ENCODE assay signal across 26 cellular contexts in the genomic region with DNA sequence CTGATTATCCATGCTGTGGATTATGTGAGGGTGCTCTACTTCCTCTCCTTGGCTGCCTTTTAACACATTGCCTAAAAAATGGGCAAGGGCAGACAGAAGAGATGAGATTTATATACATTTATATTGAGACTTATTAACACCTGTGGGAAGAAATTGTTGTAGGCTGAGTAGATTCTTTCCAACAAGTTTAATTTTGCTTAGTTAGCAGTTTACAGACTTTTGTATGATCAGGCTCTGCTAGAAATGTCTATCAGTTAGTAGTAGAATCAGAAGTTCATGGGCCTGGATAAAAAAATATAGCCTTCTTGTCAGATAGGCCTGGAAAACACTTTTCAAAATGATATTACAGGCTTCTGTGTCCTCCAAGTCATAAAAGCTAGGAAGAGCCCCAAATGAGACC.
"Had no signal": no experiment of that assay in that cellular context is flagged by ENCODE, and none has a peak within 500 bp of the region (broad histone marks: within the 10 kb centered on the region; RNA-seq: fewer than 3 reads in every experiment).

No MANE protein-coding gene starts in this region.

- H3K4me3 ChIP-seq: neural progenitor cell, ovary, psoas muscle, sigmoid colon, stomach, thoracic aorta, thyroid gland, tibial nerve, upper lobe of left lung, vagina had no signal

- ATAC-seq: naive thymus-derived CD4-positive, alpha-beta T cell; natural killer cell; psoas muscle; right cardiac atrium; stimulated activated effector memory CD8-positive, alpha-beta T cell treated with anti-CD3 and anti-CD28 coated beads, Interleukin-12 subunit alpha, Interleukin-12 subunit beta, amount 100 ng/mL, for 72 hours; stimulated activated naive B cell treated with anti-CD40 and anti-IgM and Interleukin-4, amounts not matched to agents 10 μg/mL and 1 μg/mL and 100 μg/mL, for 72 hours had no signal

- H3K27ac ChIP-seq: neural progenitor cell, ovary, parathyroid adenoma, psoas muscle, sigmoid colon, stomach, thoracic aorta, thyroid gland, tibial nerve, upper lobe of left lung, vagina had no signal

- H3K79me2 ChIP-seq: parathyroid adenoma had no signal

- DNase-seq: naive thymus-derived CD4-positive, alpha-beta T cell; natural killer cell; occipital lobe; ovary; posterior cingulate gyrus; psoas muscle; right cardiac atrium; sigmoid colon; small intestine; stimulated activated CD4-positive, alpha-beta T cell treated with anti-CD3 and anti-CD28 coated beads, Interleukin-15, amount 100 ng/mL, for 24 hours; stimulated activated CD4-positive, alpha-beta T cell treated with anti-CD3 and anti-CD28 coated beads, Interleukin-2, amount 100 ng/mL, for 24 hours; stimulated activated CD4-positive, alpha-beta T cell treated with anti-CD3 and anti-CD28 coated beads, Interleukin-2, amount 100 ng/mL, for 48 hours; stimulated activated CD4-positive, alpha-beta T cell treated with anti-CD3 and anti-CD28 coated beads, Interleukin-4, amount 100 ng/mL, for 24 hours; stimulated activated naive B cell treated with anti-CD40 and anti-IgM and Interleukin-4, amounts not matched to agents 10 μg/mL and 1 μg/mL and 100 μg/mL, for 72 hours; stimulated activated naive CD4-positive, alpha-beta T cell treated with Interleukin-2 at 50 U/mL for 16 hours; stomach; thyroid gland; trophoblast cell; upper lobe of left lung had no signal

- H2AFZ ChIP-seq: neural progenitor cell, parathyroid adenoma had no signal

- H3K9me3 ChIP-seq: ovary, psoas muscle, sigmoid colon, stomach, thoracic aorta, thyroid gland, tibial nerve, upper lobe of left lung, vagina had no signal

- FAIRE-seq: small intestine, urothelium cell line had no signal

- H3K36me3 ChIP-seq: neural progenitor cell, ovary, sigmoid colon, stomach, thoracic aorta, thyroid gland, tibial nerve, upper lobe of left lung, vagina had no signal

- H3K4me2 ChIP-seq: neural progenitor cell had no signal

- H3K4me1 ChIP-seq: neural progenitor cell, parathyroid adenoma, psoas muscle, sigmoid colon, stomach, thyroid gland, tibial nerve, upper lobe of left lung, vagina had no signal

- H3K9ac ChIP-seq: neural progenitor cell, parathyroid adenoma had no signal

- H3K27me3 ChIP-seq: neural progenitor cell, ovary, sigmoid colon, stomach, thyroid gland, tibial nerve, upper lobe of left lung, vagina had no signal
